Comparison of ENCODE assay signal across 20 cellular contexts in the genomic region with DNA sequence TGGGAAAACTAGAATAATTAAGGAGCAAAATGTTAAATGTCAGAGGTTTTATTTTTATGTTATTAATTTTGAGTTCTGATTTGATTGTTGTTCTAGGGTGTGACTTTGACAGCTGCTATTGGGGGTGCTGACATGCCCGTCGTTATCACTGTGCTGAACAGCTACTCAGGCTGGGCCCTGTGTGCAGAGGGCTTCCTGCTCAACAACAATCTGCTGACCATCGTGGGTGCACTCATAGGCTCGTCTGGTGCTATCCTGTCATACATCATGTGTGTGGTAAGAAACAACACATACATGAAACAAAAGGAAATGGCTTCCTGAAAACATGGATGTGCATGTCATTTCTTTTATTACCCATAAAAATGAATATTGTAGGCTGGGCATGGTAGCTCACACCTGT.
"Had no signal": no experiment of that assay in that cellular context is flagged by ENCODE, and none has a peak within 500 bp of the region (broad histone marks: within the 10 kb centered on the region; RNA-seq: fewer than 3 reads in every experiment).

No MANE protein-coding gene starts in this region.

- DNase-seq: activated CD4-positive, alpha-beta T cell treated with anti-CD3 and anti-CD28 coated beads, Interleukin-2, amount 10 ng/mL, durations not matched to agents 7 days and 5 days; activated CD4-positive, CD25-positive, alpha-beta regulatory T cell treated with anti-CD3 and anti-CD28 coated beads, Interleukin-2, amount 50 U/mL, for 72 hours; activated CD8-positive, alpha-beta memory T cell treated with anti-CD3 and anti-CD28 coated beads, Interleukin-2, amount 10 ng/mL, durations not matched to agents 7 days and 5 days; activated CD8-positive, alpha-beta T cell treated with anti-CD3 and anti-CD28 coated beads for 36 hours; activated gamma-delta T cell; activated naive CD4-positive, alpha-beta T cell treated with anti-CD3 and anti-CD28 coated beads, Interleukin-2, amount 50 U/mL, for 16 hours; aorta; caudate nucleus; effector memory CD4-positive, alpha-beta T cell; glutamatergic neuron; hippocampal formation; kidney glomerular epithelial cell; left ventricle myocardium inferior; naive thymus-derived CD4-positive, alpha-beta T cell; occipital lobe; stimulated activated CD4-positive, alpha-beta T cell treated with anti-CD3 and anti-CD28 coated beads, Interleukin-1b, Interleukin-23, amount 100 ng/mL, for 48 hours; stomach; T-helper 1 cell; testis; WERI-Rb-1 had no signal

- ATAC-seq: activated CD8-positive, alpha-beta memory T cell treated with anti-CD3 and anti-CD28 coated beads, Interleukin-2, amount 10 ng/mL, durations not matched to agents 7 days and 5 days; activated CD8-positive, alpha-beta T cell treated with anti-CD3 and anti-CD28 coated beads for 36 hours; naive thymus-derived CD4-positive, alpha-beta T cell had no signal

- H3K27me3 ChIP-seq: stomach, testis had no signal

- H3K4me1 ChIP-seq: testis had no signal

- H3K9me3 ChIP-seq: left ventricle myocardium inferior, stomach, testis had no signal

- H3K27ac ChIP-seq: left ventricle myocardium inferior, testis, WERI-Rb-1 had no signal

- H3K4me3 ChIP-seq: left ventricle myocardium inferior, stomach, testis had no signal
